Comparison of ENCODE assay signal across 8 cellular contexts in genomic region chr11:1458340-1459218, GRCh38. TPM values are rescaled to one million over a fixed set of nuclear protein-coding genes. Genes with fewer than 3 reads are reported as not detected.
DNase-seq lines count a peak whose midpoint lies in the region; ATAC-seq and TF ChIP-seq lines count a peak whose summit lies in the region.

No MANE protein-coding gene starts in this region.

- no peak for DNase-seq in GM13977 (ENCODE audit: low spot score)
- no peak for DNase-seq in Panc1 (ENCODE audit: low read depth, low spot score)
- peak; percentile 8 to 34 for DNase-seq in foreskin fibroblast
- DNase-seq in sigmoid colon: peak; percentile 96
- DNase-seq in NCI-H1092 treated with DMSO at 0.1 percent for 48 hours (lab: John Stamatoyannopoulos, UW): no peak
- DNase-seq in activated naive CD4-positive, alpha-beta T cell treated with anti-CD3 and anti-CD28 coated beads for 36 hours: no peak

- H3K4me3 Mint-ChIP-seq in activated naive CD4-positive, alpha-beta T cell treated with anti-CD3 and anti-CD28 coated beads for 36 hours: no peak overlapping the region

- no peaks in the 10 kb centered on the region for H3K36me3 Mint-ChIP-seq in activated naive CD4-positive, alpha-beta T cell treated with anti-CD3 and anti-CD28 coated beads for 36 hours (ENCODE audit: low read depth)

- H3K27ac ChIP-seq in Panc1 (ENCODE audit: low read length): no peak overlapping the region
- H3K27ac ChIP-seq in sigmoid colon: peak overlapping the region; percentile 86 to 94 (median 94)

- no TSS peak for BruUV-seq in Panc1 (replicated peaks; lab: Mats Ljungman, UMichigan)

- TF ChIP-seq EP300 in sigmoid colon (IDR thresholded peaks at IDR 0.05): no peak

- intact Hi-C loops in Panc1 (cut with micrococcal nuclease; ENCODE audit: unreplicated experiment) (no loop called here), sigmoid colon (cut with DNase I) (loop anchor here (5.0 kb wide), 1 partner anchor 114 kb away; the partner anchor contains the start of gene DUSP8)
- intact Hi-C loops in activated naive CD4-positive, alpha-beta T cell treated with anti-CD3 and anti-CD28 coated beads for 36 hours (cut with micrococcal nuclease): no loop called here

- 18 to 48% methylated on average over 18 of the region's 18 CpGs for WGBS in sigmoid colon, 2 donors

- POLR2A ChIA-PET in Panc1 (lab: Charles Lee): no interaction called here

- no peak overlapping the region for H3K27ac Mint-ChIP-seq in activated naive CD4-positive, alpha-beta T cell treated with anti-CD3 and anti-CD28 coated beads for 36 hours

- CTCF ChIA-PET in Panc1 (lab: Charles Lee): interaction anchor here (0.6 to 0.7 kb wide), 2 partner anchors 30 to 117 kb away, joined by 4 read pairs; no protein-coding TSS in a partner anchor
- CTCF ChIA-PET in activated naive CD4-positive, alpha-beta T cell treated with anti-CD3 and anti-CD28 coated beads for 36 hours (lab: Charles Lee): interaction anchor here (0.6 to 0.7 kb wide), 2 partner anchors 63 to 116 kb away, joined by 3 to 7 read pairs; no protein-coding TSS in a partner anchor

- no peaks in the 10 kb centered on the region for H3K4me1 Mint-ChIP-seq in activated naive CD4-positive, alpha-beta T cell treated with anti-CD3 and anti-CD28 coated beads for 36 hours (ENCODE audit: low read depth)

- H3K4me3 ChIP-seq in Panc1 (ENCODE audit: low read depth in 2 of 2, low read length in 2 of 2) (no peak overlapping the region), foreskin fibroblast (ENCODE audit: low read depth in 1 of 2, low read length in 2 of 2) (no peak overlapping the region), sigmoid colon (peak overlapping the region; percentile 41 to 55 (median 48))

- TF ChIP-seq POLR2A in sigmoid colon (IDR thresholded peaks at IDR 0.05): no peak

- in situ Hi-C loops in GM13977 (cut with MboI; ENCODE audit: low pct_unique_long_range_greater_than_20kb, low sequenced_read_pairs, unreplicated experiment) (no loop called here), Panc1 (cut with HindIII; ENCODE audit: low pct_unique_long_range_greater_than_20kb, low sequenced_read_pairs) (no loop called here)

- H3K27me3 Mint-ChIP-seq in activated naive CD4-positive, alpha-beta T cell treated with anti-CD3 and anti-CD28 coated beads for 36 hours (ENCODE audit: low read depth): no peaks in the 10 kb centered on the region

- H3K36me3 ChIP-seq in Panc1 (ENCODE audit: control insufficient read depth, insufficient read depth, low read length) (no peaks in the 10 kb centered on the region), sigmoid colon (no peaks in the 10 kb centered on the region)

- H3K4me1 ChIP-seq in Panc1 (ENCODE audit: control insufficient read depth, insufficient read depth, low read length) (peaks cover 19% of the 10 kb centered on the region), sigmoid colon (peaks cover 0 to 52% (median 47%) of the 10 kb centered on the region in 4 donors)

- peak; percentile 41 for TF ChIP-seq CTCF in GM13977 (IDR thresholded peaks at IDR 0.05; ENCODE audit: extremely low read depth, insufficient read depth, missing control alignments)
- peak; percentile 89; the same call in 1 of the 2 replicates for TF ChIP-seq CTCF in Panc1 (IDR thresholded peaks at IDR 0.05)
- TF ChIP-seq CTCF in foreskin fibroblast (IDR thresholded peaks at IDR 0.05; ENCODE audit: low read depth, low read length): peak; percentile 12
- TF ChIP-seq CTCF in sigmoid colon (IDR thresholded peaks at IDR 0.05): peak in 3 of 4 experiments; percentile 10 to 46 (median 32)

- H3K9me3 ChIP-seq in Panc1 (ENCODE audit: control insufficient read depth, insufficient read depth, low read depth, low read length) (no peaks in the 10 kb centered on the region), sigmoid colon (no peaks in the 10 kb centered on the region)

- ATAC-seq in Panc1 (peak; percentile 69), HG03457 (IDR thresholded peaks at IDR 0.05; ENCODE audit: unreplicated experiment) (no peak), GM19455 (IDR thresholded peaks at IDR 0.05; ENCODE audit: unreplicated experiment) (no peak)

- H3K27me3 ChIP-seq in Panc1 (ENCODE audit: control insufficient read depth, insufficient read depth, low read length) (no peaks in the 10 kb centered on the region), sigmoid colon (no peaks in the 10 kb centered on the region)

- no peaks in the 10 kb centered on the region for H3K9me3 Mint-ChIP-seq in activated naive CD4-positive, alpha-beta T cell treated with anti-CD3 and anti-CD28 coated beads for 36 hours

RNA-seq across cellular contexts. Expression of gene MOB2, which starts 28.0 kb away (rescaled TPM):
- 51.2 TPM for total RNA-seq in Panc1 (2021; ENCODE audit: unreplicated experiment)
- 72.5 TPM for polyA plus RNA-seq in Panc1 (2012; ENCODE audit: insufficient read length)
- 10 to 100 TPM; 68.6 to 88.9 (median 71.5) TPM for total RNA-seq in sigmoid colon
- polyA plus RNA-seq in sigmoid colon: 10 to 100 TPM; 46.2 to 55.0 (median 53.5) TPM
- 10 to 100 TPM; 12.4 to 14.1 TPM for total RNA-seq in activated naive CD4-positive, alpha-beta T cell treated with anti-CD3 and anti-CD28 coated beads for 36 hours

Comparison
In these comparisons a context has a peak if more than half of its experiments do, and no peak if none do; other contexts are left out.
1. DNase-seq: peak in foreskin fibroblast (2 of 2) and sigmoid colon (single experiment); none in GM13977 (single experiment), Panc1 (single experiment), NCI-H1092 treated with DMSO at 0.1 percent for 48 hours (single experiment) and activated naive CD4-positive, alpha-beta T cell treated with anti-CD3 and anti-CD28 coated beads for 36 hours (single experiment).
2. CTCF ChIP-seq: peak in every context shown above with its lines; median percentile 89 in Panc1; 41 in GM13977; 32 in sigmoid colon; 12 in foreskin fibroblast.
3. H3K4me3 ChIP-seq: peak in sigmoid colon (4 of 4); none in Panc1 (0 of 2) and foreskin fibroblast (0 of 2).